9 cellular contexts compared by ENCODE assay signal in the genomic region with DNA sequence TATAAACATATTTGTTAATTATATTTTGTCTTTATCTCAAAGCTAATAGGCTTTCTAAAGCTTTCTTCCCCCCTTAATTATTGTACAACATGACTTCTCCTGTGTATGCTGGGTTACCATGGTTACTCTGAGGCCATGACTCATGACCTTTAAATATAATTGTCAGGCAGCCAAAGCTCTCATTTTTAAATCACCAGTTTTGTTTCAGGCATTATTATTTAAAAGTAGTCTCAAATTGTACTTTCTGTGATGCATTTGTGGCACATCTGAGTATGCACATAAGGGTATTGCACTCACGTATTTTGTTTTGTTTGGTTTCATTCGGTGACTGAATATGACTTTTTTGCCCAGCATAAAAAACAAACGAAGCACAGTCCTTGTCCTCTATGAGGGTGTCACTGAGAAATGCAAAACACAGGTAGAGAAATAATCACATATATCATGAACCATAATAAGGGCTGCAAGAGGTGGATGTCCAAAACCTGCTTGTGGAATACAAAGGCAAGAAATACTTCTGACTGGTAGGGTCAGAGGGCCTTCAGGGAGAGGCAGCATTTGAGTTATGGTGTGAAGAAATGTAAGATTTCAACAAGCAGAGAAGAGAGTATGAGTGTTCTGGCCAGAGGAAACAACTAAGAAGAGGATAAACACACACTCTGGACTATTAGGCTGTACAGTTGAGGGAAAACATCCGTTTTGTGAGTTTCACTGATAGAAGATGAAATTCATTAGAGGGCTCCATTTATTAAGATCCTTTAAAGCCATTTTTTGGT. TPM values are rescaled to one million over a fixed set of nuclear protein-coding genes. Genes with fewer than 3 reads are reported as not detected.
DNase-seq lines count a peak whose midpoint lies in the region; ATAC-seq lines count a peak whose summit lies in the region.
"Had no signal": no experiment of that assay in that cellular context is flagged by ENCODE, and none has a peak within 500 bp of the region (broad histone marks: within the 10 kb centered on the region; RNA-seq: fewer than 3 reads in every experiment).

No MANE protein-coding gene starts in this region.

- ATAC-seq in HG03196 (IDR thresholded peaks at IDR 0.05; ENCODE audit: unreplicated experiment): peak; percentile 55
- peak; percentile 64 for ATAC-seq in activated T-helper 17 cell treated with anti-CD3 and anti-CD28 coated beads, Interleukin-2, amount 50 U/mL, for 72 hours (replicated peaks)
- no peak for ATAC-seq in HG03521 (IDR thresholded peaks at IDR 0.05; ENCODE audit: unreplicated experiment)

- no peaks in the 10 kb centered on the region for H3K9me3 Mint-ChIP-seq in activated T-helper 17 cell treated with anti-CD3 and anti-CD28 coated beads, Interleukin-2, amount 50 U/mL, for 72 hours

- H3K27me3 Mint-ChIP-seq in activated T-helper 17 cell treated with anti-CD3 and anti-CD28 coated beads, Interleukin-2, amount 50 U/mL, for 72 hours: peaks cover 17% of the 10 kb centered on the region

- no peak overlapping the region for H3K4me3 Mint-ChIP-seq in activated T-helper 17 cell treated with anti-CD3 and anti-CD28 coated beads, Interleukin-2, amount 50 U/mL, for 72 hours

- peak overlapping the region; percentile 86 for H3K27ac Mint-ChIP-seq in activated T-helper 17 cell treated with anti-CD3 and anti-CD28 coated beads, Interleukin-2, amount 50 U/mL, for 72 hours

- H3K4me1 Mint-ChIP-seq in activated T-helper 17 cell treated with anti-CD3 and anti-CD28 coated beads, Interleukin-2, amount 50 U/mL, for 72 hours: peaks cover 6% of the 10 kb centered on the region

- DNase-seq in AG20443 (ENCODE audit: low spot score) (peak; percentile 48), iris pigment epithelial cell (ENCODE audit: low read depth) (peak; percentile 87), NCI-H1048 (lab: John Stamatoyannopoulos, UW) (no peak), DMS153 (lab: John Stamatoyannopoulos, UW) (no peak), inferior parietal cortex (ENCODE audit: extremely low spot score) (no peak)

- no peaks in the 10 kb centered on the region for H3K36me3 Mint-ChIP-seq in activated T-helper 17 cell treated with anti-CD3 and anti-CD28 coated beads, Interleukin-2, amount 50 U/mL, for 72 hours (ENCODE audit: low read depth)

RNA-seq across cellular contexts. Expression of a gene that starts 2.1 kb away (rescaled TPM):
- total RNA-seq in activated T-helper 17 cell treated with anti-CD3 and anti-CD28 coated beads, Interleukin-2, amount 50 U/mL, for 72 hours: not detected

RNA-seq across cellular contexts. Expression of a gene that starts 56.4 kb away (rescaled TPM):
- total RNA-seq in activated T-helper 17 cell treated with anti-CD3 and anti-CD28 coated beads, Interleukin-2, amount 50 U/mL, for 72 hours: not detected
- total RNA-seq: upper lobe of left lung had no signal

Comparison
In these comparisons a context has a peak if more than half of its experiments do, and no peak if none do; other contexts are left out.
1. DNase-seq: peak in AG20443 (single experiment) and iris pigment epithelial cell (single experiment); none in NCI-H1048 (single experiment), DMS153 (single experiment) and inferior parietal cortex (single experiment).